Comparison of ENCODE assay signal across 10 cellular contexts in genomic region chr2:217064234-217065103, GRCh38.
DNase-seq lines count a peak whose midpoint lies in the region; TF ChIP-seq lines count a peak whose summit lies in the region.
"Had no signal": no experiment of that assay in that cellular context is flagged by ENCODE, and none has a peak within 500 bp of the region (broad histone marks: within the 10 kb centered on the region; RNA-seq: fewer than 3 reads in every experiment).

No MANE protein-coding gene starts in this region.

- H3K27me3 ChIP-seq in NT2/D1 (ENCODE audit: insufficient read depth, insufficient read length) (peaks cover 4% of the 10 kb centered on the region), neuron (ENCODE audit: insufficient read depth, low read length) (no peaks in the 10 kb centered on the region), BE2C (no peaks in the 10 kb centered on the region)

- DNase-seq in AG10803 (ENCODE audit: low read depth) (peak; percentile 43), NT2/D1 (ENCODE audit: low read depth, low spot score) (peak; percentile 55), fibroblast of peridontal ligament (ENCODE audit: extremely low read depth) (peak; percentile 45), NK-92 (lab: John Stamatoyannopoulos, UW; ENCODE audit: unreplicated experiment) (no peak), germinal center (ENCODE audit: low spot score) (no peak), BE2C (no peak)
- no peak for DNase-seq in activated effector memory CD4-positive, alpha-beta T cell treated with Interleukin-2 at 50 U/mL for 16 hours
- DNase-seq: activated gamma-delta T cell treated with Interleukin-2 at 50 U/mL for 16 hours had no signal

- no peaks in the 10 kb centered on the region for H3K9me3 ChIP-seq in NT2/D1 (ENCODE audit: insufficient read depth, low read length)
- peaks cover 2% of the 10 kb centered on the region for H3K9me3 ChIP-seq in neuron (ENCODE audit: low read length)
- H3K9me3 ChIP-seq in BE2C, result 0 out of 2 replicates have a peak, but pooled peaks cover 3% of the 10 kb centered on the region
- H3K9me3 ChIP-seq: HAP-1 had no signal

- H3K4me3 ChIP-seq in AG10803 (ENCODE audit: low read length) (peak overlapping the region; percentile 20; the same call in 1 of the 2 replicates), NT2/D1 (ENCODE audit: insufficient read length, low read depth) (no peak overlapping the region), neuron (ENCODE audit: low read length) (no peak overlapping the region), BE2C (ENCODE audit: low read depth, low read length) (no peak overlapping the region)
- H3K4me3 ChIP-seq: HAP-1 had no signal

- TF ChIP-seq CTCF in AG10803 (conservative IDR thresholded peaks at IDR 0.05; ENCODE audit: low read length) (no peak), BE2C (IDR thresholded peaks at IDR 0.05; ENCODE audit: low read depth, low read length) (no peak)

- peak overlapping the region; percentile 36 for H3K9ac ChIP-seq in NT2/D1 (ENCODE audit: insufficient read length, low read depth)

- H2AFZ ChIP-seq in neuron (ENCODE audit: low read depth, low read length), result peak overlapping the region; percentile 43

- H3K36me3 ChIP-seq in NT2/D1 (ENCODE audit: insufficient read depth, insufficient read length, low read length), result no peaks in the 10 kb centered on the region
- no peaks in the 10 kb centered on the region for H3K36me3 ChIP-seq in neuron (ENCODE audit: insufficient read depth, low read length)
- H3K36me3 ChIP-seq in BE2C, result no peaks in the 10 kb centered on the region
- H3K36me3 ChIP-seq: HAP-1 had no signal

- H3K4me1 ChIP-seq in NT2/D1 (ENCODE audit: insufficient read depth, insufficient read length) (no peaks in the 10 kb centered on the region), neuron (ENCODE audit: insufficient read depth, low read length) (peaks cover 19% of the 10 kb centered on the region), BE2C (no peaks in the 10 kb centered on the region)
- H3K4me1 ChIP-seq: HAP-1 had no signal

Comparison
In these comparisons a context has a peak if more than half of its experiments do, and no peak if none do; other contexts are left out.
1. DNase-seq: peak in AG10803 (single experiment), NT2/D1 (single experiment) and fibroblast of peridontal ligament (single experiment); none in activated effector memory CD4-positive, alpha-beta T cell treated with Interleukin-2 at 50 U/mL for 16 hours (single experiment), NK-92 (single experiment), germinal center (single experiment) and BE2C (single experiment).